In the genomic region with DNA sequence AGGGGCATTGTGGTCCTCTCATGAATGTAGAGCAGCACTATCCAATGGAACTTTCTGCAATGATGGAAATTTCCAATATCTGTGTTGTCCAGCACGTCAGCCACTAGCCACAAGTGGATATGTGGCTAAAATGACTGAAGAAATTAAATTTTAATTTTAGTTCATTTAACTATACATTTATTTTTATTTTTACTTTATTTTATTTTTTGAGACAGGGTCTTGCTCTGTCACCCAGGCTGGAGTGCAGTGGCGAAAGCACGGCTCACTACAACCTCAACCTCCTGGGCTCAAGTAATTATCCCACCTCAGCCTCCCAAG, we compare ENCODE assay signal across 10 cellular contexts. TPM values are rescaled to one million over a fixed set of nuclear protein-coding genes. Genes with fewer than 3 reads are reported as not detected.
DNase-seq lines count a peak whose midpoint lies in the region; ATAC-seq and TF ChIP-seq lines count a peak whose summit lies in the region.
"Had no signal": no experiment of that assay in that cellular context is flagged by ENCODE, and none has a peak within 500 bp of the region (broad histone marks: within the 10 kb centered on the region; RNA-seq: fewer than 3 reads in every experiment).

No MANE protein-coding gene starts in this region.

- peak overlapping the region; percentile 85 for H3K4me2 ChIP-seq in KMS-11
- H3K4me2 ChIP-seq in mammary epithelial cell (ENCODE audit: insufficient read depth, low read depth, low read length), result peak overlapping the region; percentile 81

- peaks cover 0 to 15% of the 10 kb centered on the region in 2 donors for H3K27me3 Mint-ChIP-seq in natural killer cell (ENCODE audit: low read depth in 2 of 2)

- no peak for ATAC-seq in natural killer cell
- ATAC-seq in HG02938 (IDR thresholded peaks at IDR 0.05; ENCODE audit: unreplicated experiment), result no peak

- H3K4me3 Mint-ChIP-seq in natural killer cell, result no peak overlapping the region

- H3K27ac ChIP-seq in ACC112 (ENCODE audit: low read depth, low read length), result no peak overlapping the region
- H3K27ac ChIP-seq in KMS-11, result peak overlapping the region; percentile 91
- peak overlapping the region; percentile 20 for H3K27ac ChIP-seq in mammary epithelial cell (ENCODE audit: insufficient read depth, low read depth, low read length)

- no peaks in the 10 kb centered on the region for H3K9me3 Mint-ChIP-seq in natural killer cell
- H3K9me3 Mint-ChIP-seq: activated T-cell treated with anti-CD3 and anti-CD28 coated beads, Interleukin-2, amount 50 U/mL, for 24 hours had no signal

- H3K36me3 Mint-ChIP-seq in natural killer cell, result no peaks in the 10 kb centered on the region

- no peaks in the 10 kb centered on the region for H3K9me3 ChIP-seq in mammary epithelial cell (replicated peaks; ENCODE audit: insufficient read depth, low read length)
- H3K9me3 ChIP-seq: SJCRH30 had no signal

- H3K27me3 ChIP-seq in ACC112 (ENCODE audit: insufficient read depth, low read length), result no peaks in the 10 kb centered on the region
- H3K27me3 ChIP-seq in KMS-11 (ENCODE audit: insufficient read depth, low read depth), result no peaks in the 10 kb centered on the region
- H3K27me3 ChIP-seq in mammary epithelial cell (ENCODE audit: insufficient read depth, low read length), result no peaks in the 10 kb centered on the region
- H3K27me3 ChIP-seq: SJCRH30 had no signal

- H4K20me1 ChIP-seq in KMS-11 (ENCODE audit: insufficient read depth) (no peaks in the 10 kb centered on the region), mammary epithelial cell (ENCODE audit: insufficient read depth, low read length) (no peaks in the 10 kb centered on the region)

- no peaks in the 10 kb centered on the region for H3K79me2 ChIP-seq in ACC112 (ENCODE audit: control insufficient read depth, insufficient read depth, low read length, unreplicated experiment)
- H3K79me2 ChIP-seq in KMS-11 (ENCODE audit: insufficient read depth, low read depth), result no peaks in the 10 kb centered on the region
- H3K79me2 ChIP-seq in mammary epithelial cell (ENCODE audit: insufficient read depth, low read length), result no peaks in the 10 kb centered on the region

- H3K27ac Mint-ChIP-seq in natural killer cell, result peak overlapping the region; percentile 75 to 79

- WGBS in mammary epithelial cell (ENCODE audit: low coverage, missing lambda C conversion rate), result 56% methylated on average over 3 of the region's 3 CpGs

- dilution Hi-C loops in mammary epithelial cell (cut with HindIII; ENCODE audit: low sequenced_read_pairs), result no loop called here

- no peak overlapping the region for H2AFZ ChIP-seq in ACC112 (ENCODE audit: low read length, unreplicated experiment)
- H2AFZ ChIP-seq in KMS-11 (ENCODE audit: low read depth), result peak overlapping the region; percentile 83
- peak overlapping the region; percentile 77 for H2AFZ ChIP-seq in mammary epithelial cell (ENCODE audit: low read depth, low read length)

- in situ Hi-C loops in mammary epithelial cell (cut with MboI; ENCODE audit: low sequenced_read_pairs in 2 of 2), result loop anchor here in 1 of 2 donors (10.0 kb wide), 1 partner anchor 161 kb away; no protein-coding TSS in a partner anchor

- H3K4me3 ChIP-seq in ACC112 (ENCODE audit: low read depth, low read length) (peak overlapping the region; percentile 76; the same call in 1 of the 2 replicates), KMS-11 (IDR thresholded peaks at IDR 0.05; ENCODE audit: insufficient read depth, low read depth, low read length) (no peak overlapping the region), mammary epithelial cell (replicated peaks in 1 of 3; ENCODE audit: insufficient read depth in 1 of 3, low read depth in 2 of 3, low read length in 3 of 3) (no peak overlapping the region)

- peaks cover 7 to 16% of the 10 kb centered on the region in 2 donors for H3K4me1 Mint-ChIP-seq in natural killer cell

- no peak overlapping the region for H3K9ac ChIP-seq in KMS-11
- H3K9ac ChIP-seq in mammary epithelial cell (ENCODE audit: insufficient read depth, low read length), result no peak overlapping the region

- DNase-seq in mammary epithelial cell (no peak), natural killer cell (no peak), pons (ENCODE audit: low spot score) (no peak), NCI-H1048 (lab: John Stamatoyannopoulos, UW) (no peak), NCI-H2196 treated with DMSO at 0.1 percent for 48 hours (lab: John Stamatoyannopoulos, UW; ENCODE audit: unreplicated experiment) (no peak)

- intact Hi-C loops in mammary epithelial cell (cut with micrococcal nuclease), result loop anchor here (1.0 to 2.0 kb wide), 4 partner anchors 57 to 199 kb away; a partner anchor contains a TSS
- intact Hi-C loops in natural killer cell (cut with micrococcal nuclease), result loop anchor here (5.0 kb wide), 1 partner anchor 164 kb away; no protein-coding TSS in a partner anchor

- H3K36me3 ChIP-seq in ACC112 (ENCODE audit: insufficient read depth, low read length), result no peaks in the 10 kb centered on the region
- H3K36me3 ChIP-seq in KMS-11 (ENCODE audit: insufficient read depth), result no peaks in the 10 kb centered on the region
- H3K36me3 ChIP-seq in mammary epithelial cell (ENCODE audit: insufficient read depth, low read length), result no peaks in the 10 kb centered on the region
- H3K36me3 ChIP-seq: SJCRH30 had no signal

- CTCF ChIA-PET in mammary epithelial cell (lab: Charles Lee; ENCODE audit: low non-redundant PET), result interaction anchor here (0.6 to 1.9 kb wide), 6 partner anchors 13 to 215 kb away, joined by 3 to 40 read pairs (median 4); no protein-coding TSS in a partner anchor

- no TSS peak for BruUV-seq in mammary epithelial cell (replicated peaks; lab: Mats Ljungman, UMichigan)

- TF ChIP-seq CTCF in KMS-11 (conservative IDR thresholded peaks at IDR 0.05; ENCODE audit: low read depth, low read length) (no peak), mammary epithelial cell (conservative IDR thresholded peaks at IDR 0.05 in 1 of 2, IDR thresholded peaks at IDR 0.05 in 1 of 2; ENCODE audit: extremely low read depth in 1 of 2, insufficient read depth in 1 of 2, low read depth in 1 of 2, low read length in 2 of 2) (no peak), natural killer cell (IDR thresholded peaks at IDR 0.05) (peak; percentile 6)

- H3K4me1 ChIP-seq in ACC112 (ENCODE audit: control insufficient read depth, insufficient read depth, low read length, unreplicated experiment) (peaks cover 6% of the 10 kb centered on the region), KMS-11 (ENCODE audit: low read depth, poor library complexity, severe bottlenecking) (peaks cover 28% of the 10 kb centered on the region), mammary epithelial cell (ENCODE audit: insufficient read depth, low read length) (peaks cover 4% of the 10 kb centered on the region)

RNA-seq across cellular contexts. Expression of a gene that starts 13.3 kb away (rescaled TPM):
- total RNA-seq in mammary epithelial cell (100 to 1,000 TPM in 1 of 2 donors, 10 to 100 TPM in 1; 95.9 to 170 TPM), natural killer cell (100 to 1,000 TPM; 124 to 170 (median 139) TPM)
- polyA plus RNA-seq in mammary epithelial cell, result 147 TPM
- 119 TPM for polyA minus RNA-seq in mammary epithelial cell
